ENCODE assay signal across 8 cellular contexts in genomic region chr5:137754961-137755762, GRCh38. TPM values are rescaled to one million over a fixed set of nuclear protein-coding genes. Genes with fewer than 3 reads are reported as not detected.
DNase-seq lines count a peak whose midpoint lies in the region; ATAC-seq and TF ChIP-seq lines count a peak whose summit lies in the region.

No MANE protein-coding gene starts in this region.

- H3K4me1 ChIP-seq in Loucy (ENCODE audit: insufficient read depth, low read length, poor library complexity, severe bottlenecking): peaks cover 23% of the 10 kb centered on the region
- peaks cover 11 to 18% of the 10 kb centered on the region in 2 donors for H3K4me1 ChIP-seq in muscle layer of duodenum (ENCODE audit: control insufficient read depth in 1 of 2, insufficient read depth in 2 of 2, low read length in 2 of 2)

- peak overlapping the region; percentile 81 for H2AFZ ChIP-seq in Loucy (ENCODE audit: low read length)

- peaks cover 12% of the 10 kb centered on the region for H3K36me3 ChIP-seq in Loucy (ENCODE audit: insufficient read depth, low read length)
- H3K36me3 ChIP-seq in muscle layer of duodenum (ENCODE audit: control insufficient read depth in 1 of 2, insufficient read depth in 2 of 2, low read length in 2 of 2): peaks cover 4 to 7% of the 10 kb centered on the region in 2 donors

- DNase-seq in Right ventricle myocardium inferior (ENCODE audit: missing footprints) (no peak), cardiac septum (ENCODE audit: low spot score) (no peak), NCI-H1436 treated with DMSO at 0.1 percent for 48 hours (lab: John Stamatoyannopoulos, UW) (no peak), NCI-H446 (lab: John Stamatoyannopoulos, UW) (no peak), NCI-H187 (lab: John Stamatoyannopoulos, UW) (no peak)

- H3K9me2 ChIP-seq in Loucy (replicated peaks; ENCODE audit: low read depth, low read length): no peaks in the 10 kb centered on the region

- H3K4me3 Mint-ChIP-seq in dendritic cell treated with granulocyte-macrophage colony-stimulating factor and Interleukin-4, amounts not matched to agents 40 ng/mL and 50 ng/mL, for 4 days: peak overlapping the region; percentile 99

- H3K27me3 ChIP-seq in Loucy (ENCODE audit: insufficient read depth, low read length, poor library complexity, severe bottlenecking) (peaks cover 11% of the 10 kb centered on the region), muscle layer of duodenum (ENCODE audit: low read depth, low read length) (no peaks in the 10 kb centered on the region)

- H3F3A ChIP-seq in Loucy (ENCODE audit: low read depth): no peaks in the 10 kb centered on the region

- peak overlapping the region; percentile 99 for H3K27ac ChIP-seq in muscle layer of duodenum (ENCODE audit: low read length)

- H3K9ac ChIP-seq in Loucy (ENCODE audit: low read depth, low read length, poor library complexity, severe bottlenecking): peak overlapping the region; percentile 100

- peaks cover 15% of the 10 kb centered on the region for H3K4me1 Mint-ChIP-seq in dendritic cell treated with granulocyte-macrophage colony-stimulating factor and Interleukin-4, amounts not matched to agents 40 ng/mL and 50 ng/mL, for 4 days (ENCODE audit: low read depth)

- intact Hi-C loops in Right ventricle myocardium inferior (cut with DNase I): loop anchor here (5.0 to 10.0 kb wide), 2 partner anchors 277 to 380 kb away; partner anchors contain the start of genes FAM13B and NME5
- intact Hi-C loops in cardiac septum (cut with DNase I): loop anchor here (10.0 kb wide), 1 partner anchor 380 kb away; the partner anchor contains the start of gene NME5
- intact Hi-C loops in dendritic cell treated with granulocyte-macrophage colony-stimulating factor and Interleukin-4, amounts not matched to agents 40 ng/mL and 50 ng/mL, for 4 days (cut with micrococcal nuclease): loop anchor here (2.0 kb wide), 1 partner anchor 278 kb away; the partner anchor contains the start of gene FAM13B

- H3K4me3 ChIP-seq in Loucy (ENCODE audit: low read length, poor library complexity, severe bottlenecking) (peak overlapping the region; percentile 99), muscle layer of duodenum (ENCODE audit: low read depth in 1 of 2, low read length in 2 of 2) (peak overlapping the region; percentile 88 to 94)

- H3K9me3 ChIP-seq in Loucy (ENCODE audit: insufficient read depth, low read depth, low read length) (no peaks in the 10 kb centered on the region), muscle layer of duodenum (ENCODE audit: control insufficient read depth in 1 of 2, low read length in 2 of 2) (no peaks in the 10 kb centered on the region)

- no peak for TF ChIP-seq CTCF in Loucy (conservative IDR thresholded peaks at IDR 0.05; ENCODE audit: low read length)

- peaks cover 40% of the 10 kb centered on the region for H3K79me2 ChIP-seq in Loucy (ENCODE audit: insufficient read depth, low read length)

- peak overlapping the region; percentile 100 for H3K27ac Mint-ChIP-seq in dendritic cell treated with granulocyte-macrophage colony-stimulating factor and Interleukin-4, amounts not matched to agents 40 ng/mL and 50 ng/mL, for 4 days

- H3K4me2 ChIP-seq in Loucy (ENCODE audit: low read depth, low read length, poor library complexity, severe bottlenecking): peak overlapping the region; percentile 81

- ATAC-seq in Right ventricle myocardium inferior: peak; percentile 26

- H4K20me1 ChIP-seq in Loucy (ENCODE audit: insufficient read depth, low read length, poor library complexity, severe bottlenecking): peaks cover 38% of the 10 kb centered on the region

- H3K27me3 Mint-ChIP-seq in dendritic cell treated with granulocyte-macrophage colony-stimulating factor and Interleukin-4, amounts not matched to agents 40 ng/mL and 50 ng/mL, for 4 days: no peaks in the 10 kb centered on the region

- H3K36me3 Mint-ChIP-seq in dendritic cell treated with granulocyte-macrophage colony-stimulating factor and Interleukin-4, amounts not matched to agents 40 ng/mL and 50 ng/mL, for 4 days (ENCODE audit: low read depth): peaks cover 42% of the 10 kb centered on the region

- H3K9me3 Mint-ChIP-seq in dendritic cell treated with granulocyte-macrophage colony-stimulating factor and Interleukin-4, amounts not matched to agents 40 ng/mL and 50 ng/mL, for 4 days: no peaks in the 10 kb centered on the region

RNA-seq across cellular contexts. Expression of gene HNRNPA0, which starts 1.0 kb away (rescaled TPM):
- 12.1 TPM for total RNA-seq in Right ventricle myocardium inferior
- total RNA-seq in cardiac septum: 20.0 TPM

RNA-seq across cellular contexts. Expression of gene KLHL3, which starts 19.3 kb away (rescaled TPM):
- total RNA-seq in Right ventricle myocardium inferior (23.3 TPM), cardiac septum (35.1 TPM)
